In genomic region chr4:127978930-127979329, GRCh38 we compare ENCODE assay signal across 25 cellular contexts.
"Had no signal": no experiment of that assay in that cellular context is flagged by ENCODE, and none has a peak within 500 bp of the region (broad histone marks: within the 10 kb centered on the region; RNA-seq: fewer than 3 reads in every experiment).

No MANE protein-coding gene starts in this region.

- DNase-seq: cerebellar nuclear complex; dermis blood vessel endothelial cell; dorsolateral prefrontal cortex; effector CD4-positive, alpha-beta T cell; effector memory CD4-positive, alpha-beta T cell; esophagus squamous epithelium; foreskin fibroblast; foreskin melanocyte; head of caudate nucleus; heart right ventricle; hippocampal formation; islet precursor cell; kidney; kidney glomerular epithelial cell; left colon; left ventricle myocardium inferior; lower lobe of right lung; mesenchymal stem cell; mucosa of descending colon had no signal

- H3K9me3 ChIP-seq: esophagus squamous epithelium, gastroesophageal sphincter, mucosa of descending colon had no signal

- ATAC-seq: esophagus mucosa, gastroesophageal sphincter, heart right ventricle, left colon, left lobe of liver, lower lobe of right lung, mucosa of descending colon had no signal

- H3K27me3 ChIP-seq: dorsolateral prefrontal cortex, esophagus squamous epithelium, gastroesophageal sphincter, heart right ventricle had no signal

- H3K4me1 ChIP-seq: esophagus squamous epithelium, gastroesophageal sphincter, lower lobe of right lung had no signal

- H3K4me3 Mint-ChIP-seq: mesothelial cell of epicardium had no signal

- H3K27ac ChIP-seq: coronary artery, dorsolateral prefrontal cortex, esophagus squamous epithelium, gastroesophageal sphincter, heart right ventricle, left ventricle myocardium inferior, lower lobe of right lung had no signal

- FAIRE-seq: endothelial cell of umbilical vein, kidney had no signal

- H3K27ac Mint-ChIP-seq: mesothelial cell of epicardium had no signal

- H3K4me3 ChIP-seq: coronary artery, dorsolateral prefrontal cortex, esophagus squamous epithelium, gastroesophageal sphincter, heart right ventricle, left ventricle myocardium inferior, lower lobe of right lung, mucosa of descending colon had no signal
